ENCODE assay signal across 19 cellular contexts in genomic region chr2:238716585-238716984, GRCh38.
DNase-seq lines count a peak whose midpoint lies in the region; TF ChIP-seq lines count a peak whose summit lies in the region.
"Had no signal": no experiment of that assay in that cellular context is flagged by ENCODE, and none has a peak within 500 bp of the region (broad histone marks: within the 10 kb centered on the region; RNA-seq: fewer than 3 reads in every experiment).

No MANE protein-coding gene starts in this region.

- H3K4me1 Mint-ChIP-seq in H9, result peaks cover 12 to 16% of the 10 kb centered on the region in 2 experiments
- H3K4me1 Mint-ChIP-seq: CD4-positive, alpha-beta memory T cell had no signal

- H3K36me3 Mint-ChIP-seq in H9 (ENCODE audit: insufficient read depth in 1 of 3, low read depth in 3 of 3), result no peaks in the 10 kb centered on the region; a peak in 1 of 7 replicates
- H3K36me3 Mint-ChIP-seq: CD4-positive, alpha-beta memory T cell had no signal

- H3T11ph ChIP-seq in H9 (ENCODE audit: low read length), result no peak overlapping the region

- H3K9me3 Mint-ChIP-seq in H9, result no peaks in the 10 kb centered on the region; a peak in 2 of 5 replicates
- H3K9me3 Mint-ChIP-seq: CD4-positive, alpha-beta memory T cell; HFFc6 had no signal

- TF ChIP-seq POLR2A in esophagus muscularis mucosa (IDR thresholded peaks at IDR 0.05; ENCODE audit: low read depth), result no peak

- no peak overlapping the region for H3K27ac ChIP-seq in H9 (ENCODE audit: insufficient read length, low read depth, low read length)
- H3K27ac ChIP-seq in esophagus muscularis mucosa (replicated peaks in 1 of 4), result peak overlapping the region in 1 of 4 donors; percentile 14
- H3K27ac ChIP-seq in neuronal stem cell (replicated peaks; ENCODE audit: low read length), result no peak overlapping the region
- H3K27ac ChIP-seq: A549, C4-2B, GM23248, HL-60 had no signal

- H4K91ac ChIP-seq in H9 (ENCODE audit: insufficient read length, low read depth, low read length), result no peak overlapping the region
- no peak overlapping the region for H4K91ac ChIP-seq in neuronal stem cell (ENCODE audit: low read depth, low read length, poor library complexity)

- peaks cover 24% of the 10 kb centered on the region for H3K27me3 Mint-ChIP-seq in H9 (ENCODE audit: low read depth)

- H4K5ac ChIP-seq in H9 (ENCODE audit: insufficient read length, low read depth, low read length), result no peak overlapping the region

- peak overlapping the region in 2 of 3 experiments; percentile 15 to 53; a peak in 2 of 7 replicates for H3K27ac Mint-ChIP-seq in H9
- H3K27ac Mint-ChIP-seq: CD4-positive, alpha-beta memory T cell; HFFc6 had no signal

- peak overlapping the region; percentile 25; the same call in 1 of the 2 replicates for H3K9ac ChIP-seq in ES-I3 (ENCODE audit: low read depth, low read length)
- no peak overlapping the region for H3K9ac ChIP-seq in H9 (ENCODE audit: extremely low read depth, insufficient read length, low read length)
- no peak overlapping the region for H3K9ac ChIP-seq in neuronal stem cell (ENCODE audit: low read depth, low read length, poor library complexity)
- H3K9ac ChIP-seq: GM23248 had no signal

- H2AK5ac ChIP-seq in H9 (ENCODE audit: insufficient read length, low read length) (no peak overlapping the region), neuronal stem cell (ENCODE audit: low read depth, low read length) (no peak overlapping the region)

- DNase-seq in H9 (peak; percentile 50), esophagus muscularis mucosa (ENCODE audit: extremely low spot score) (peak; percentile 50), neuronal stem cell (ENCODE audit: low spot score) (no peak), 8988T (no peak), activated gamma-delta T cell treated with Interleukin-2 at 50 U/mL for 16 hours (no peak), occipital lobe (lab: John Stamatoyannopoulos, UW) (no peak)
- DNase-seq: BE2C; CD4-positive, alpha-beta memory T cell; DMS79 treated with DMSO at 0.1 percent for 48 hours; EL; GF-D8; GM23248; HCEC 1CT; HFFc6 had no signal

- H3K23ac ChIP-seq in H9 (ENCODE audit: insufficient read length, low read depth, low read length) (no peak overlapping the region), neuronal stem cell (ENCODE audit: low read depth, low read length, poor library complexity) (no peak overlapping the region)

- H3K56ac ChIP-seq in H9 (ENCODE audit: insufficient read length, low read depth, low read length), result no peak overlapping the region

- no peak overlapping the region for H3K4me3 Mint-ChIP-seq in H9
- H3K4me3 Mint-ChIP-seq: CD4-positive, alpha-beta memory T cell; HFFc6 had no signal

- H3K4me1 ChIP-seq in ES-I3 (ENCODE audit: insufficient read depth, low read length), result peaks cover 9% of the 10 kb centered on the region; the same call in 1 of the 2 replicates
- H3K4me1 ChIP-seq in H9 (ENCODE audit: insufficient read depth, low read length), result no peaks in the 10 kb centered on the region
- H3K4me1 ChIP-seq in esophagus muscularis mucosa, result peaks cover 0 to 19% (median 16%) of the 10 kb centered on the region in 4 donors
- H3K4me1 ChIP-seq in neuronal stem cell (ENCODE audit: control insufficient read depth in 2 of 2, insufficient read depth in 1 of 2, low read depth in 1 of 2, low read length in 2 of 2), result peaks cover 0 to 11% of the 10 kb centered on the region in 2 donors
- H3K4me1 ChIP-seq: A549, BE2C had no signal

- H3K79me2 ChIP-seq in H9 (ENCODE audit: insufficient read depth, low read length), result no peaks in the 10 kb centered on the region

- H2AFZ ChIP-seq in H9 (ENCODE audit: low read length) (no peak overlapping the region), neuronal stem cell (ENCODE audit: low read length) (no peak overlapping the region)
- H2AFZ ChIP-seq: GM23248 had no signal

- no peak overlapping the region for H2BK120ac ChIP-seq in H9 (ENCODE audit: low read depth, low read length, poor library complexity, severe bottlenecking)
- H2BK120ac ChIP-seq in neuronal stem cell (ENCODE audit: low read depth, low read length), result no peak overlapping the region

- H3K4ac ChIP-seq in H9 (ENCODE audit: low read depth, low read length) (no peak overlapping the region), neuronal stem cell (ENCODE audit: low read length) (no peak overlapping the region)

- intact Hi-C loops in esophagus muscularis mucosa (cut with DNase I), result no loop called here

- H2BK15ac ChIP-seq in H9 (ENCODE audit: low read depth, low read length) (no peak overlapping the region), neuronal stem cell (ENCODE audit: low read length) (no peak overlapping the region)

- no peak overlapping the region for H3K4me3 ChIP-seq in esophagus muscularis mucosa
- no peak overlapping the region for H3K4me3 ChIP-seq in neuronal stem cell (ENCODE audit: low read length in 2 of 2)
- H3K4me3 ChIP-seq: A549, GM23248, K562 had no signal

- no peaks in the 10 kb centered on the region for H3K79me1 ChIP-seq in H9 (ENCODE audit: insufficient read depth, low read depth, low read length, poor library complexity, severe bottlenecking)
- no peaks in the 10 kb centered on the region for H3K79me1 ChIP-seq in neuronal stem cell (ENCODE audit: low read depth, low read length)

- H4K8ac ChIP-seq in H9 (replicated peaks; ENCODE audit: insufficient read length, low read depth, low read length) (no peak overlapping the region), neuronal stem cell (ENCODE audit: low read depth, low read length) (no peak overlapping the region)

- H3K18ac ChIP-seq in H9 (ENCODE audit: insufficient read length, low read depth, low read length) (no peak overlapping the region), neuronal stem cell (ENCODE audit: low read length) (no peak overlapping the region)

- H2BK12ac ChIP-seq in H9 (ENCODE audit: insufficient read length, low read depth, low read length), result no peak overlapping the region
- peak overlapping the region; percentile 30 for H2BK12ac ChIP-seq in neuronal stem cell (ENCODE audit: low read length)

- H3K27me3 ChIP-seq in H9 (ENCODE audit: insufficient read depth, low read length) (no peaks in the 10 kb centered on the region), esophagus muscularis mucosa (no peaks in the 10 kb centered on the region), neuronal stem cell (ENCODE audit: control insufficient read depth in 3 of 3, insufficient read depth in 3 of 3, low read depth in 1 of 3, low read length in 3 of 3) (no peaks in the 10 kb centered on the region)
- H3K27me3 ChIP-seq: BE2C had no signal

- H3K36me3 ChIP-seq in ES-I3 (ENCODE audit: insufficient read depth, low read length) (no peaks in the 10 kb centered on the region), esophagus muscularis mucosa (no peaks in the 10 kb centered on the region), neuronal stem cell (replicated peaks in 1 of 2; ENCODE audit: control insufficient read depth in 2 of 2, insufficient read depth in 2 of 2, low read length in 2 of 2) (no peaks in the 10 kb centered on the region)
- H3K36me3 ChIP-seq: BE2C had no signal

- no peak for TF ChIP-seq EP300 in esophagus muscularis mucosa (IDR thresholded peaks at IDR 0.05)

- H2BK5ac ChIP-seq in H9 (ENCODE audit: insufficient read length, low read length) (no peak overlapping the region), neuronal stem cell (ENCODE audit: low read length) (no peak overlapping the region)

- WGBS in H9 (ENCODE audit: extremely low coverage, insufficient read length, low lambda C conversion rate), result no CpG with 5 or more reads among the region's 17 CpGs
- WGBS in esophagus muscularis mucosa, result 83% methylated on average over 17 of the region's 17 CpGs
- WGBS in neuronal stem cell (ENCODE audit: extremely low coverage in 2 of 2, insufficient read length in 2 of 2, insufficient replicate concordance in 1 of 2), 2 donors, result no CpG with 5 or more reads among the region's 17 CpGs

- no peaks in the 10 kb centered on the region for H4K20me1 ChIP-seq in H9 (ENCODE audit: control insufficient read depth, insufficient read depth, insufficient read length)

- H3K4me2 ChIP-seq in H9 (ENCODE audit: insufficient read depth, insufficient read length, low read length), result no peak overlapping the region
- no peak overlapping the region for H3K4me2 ChIP-seq in neuronal stem cell (ENCODE audit: insufficient read depth, low read length, poor library complexity, severe bottlenecking)
- H3K4me2 ChIP-seq: A549 had no signal

- no peaks in the 10 kb centered on the region for H3K23me2 ChIP-seq in H9 (ENCODE audit: insufficient read length, low read depth, low read length, poor library complexity, severe bottlenecking)

- H3K9me3 ChIP-seq in ES-I3 (ENCODE audit: control insufficient read depth, insufficient read depth, low read length) (no peaks in the 10 kb centered on the region), H9 (ENCODE audit: control insufficient read depth, low read depth, low read length) (no peaks in the 10 kb centered on the region), esophagus muscularis mucosa (no peaks in the 10 kb centered on the region), neuronal stem cell (replicated peaks in 1 of 2; ENCODE audit: control insufficient read depth in 2 of 2, insufficient read depth in 1 of 2, low read depth in 1 of 2, low read length in 2 of 2) (peaks cover 0 to 7% of the 10 kb centered on the region in 2 donors)
- H3K9me3 ChIP-seq: BE2C had no signal

- H2BK20ac ChIP-seq in H9 (ENCODE audit: low read depth, low read length, poor library complexity, severe bottlenecking), result no peak overlapping the region

- TF ChIP-seq CTCF in H9 (conservative IDR thresholded peaks at IDR 0.05) (no peak), esophagus muscularis mucosa (IDR thresholded peaks at IDR 0.05) (no peak)

- H3K14ac ChIP-seq in H9 (ENCODE audit: insufficient read depth, low read length) (no peak overlapping the region), neuronal stem cell (ENCODE audit: low read length) (no peak overlapping the region)

Comparison
In these comparisons a context has a peak if more than half of its experiments do, and no peak if none do; other contexts are left out.
1. DNase-seq: peak in H9 (single experiment) and esophagus muscularis mucosa (single experiment); none in neuronal stem cell (single experiment), 8988T (single experiment), activated gamma-delta T cell treated with Interleukin-2 at 50 U/mL for 16 hours (single experiment) and occipital lobe (single experiment).